In genomic region chr16:667780-668518, GRCh38 we compare ENCODE assay signal across 8 cellular contexts. TPM values are rescaled to one million over a fixed set of nuclear protein-coding genes. Genes with fewer than 3 reads are reported as not detected.
A peak's percentile ranks its signal among the peaks of the same experiment; 100 is the strongest.
DNase-seq lines count a peak whose midpoint lies in the region; ATAC-seq and TF ChIP-seq lines count a peak whose summit lies in the region.

TSS of gene RHOT2 (plus strand) at chr16:668132. CDS start at chr16:668200, 68 bp downstream.

- H3F3A ChIP-seq in PC-3 (ENCODE audit: low read length, unreplicated experiment): no peaks in the 10 kb centered on the region

- H3K79me2 ChIP-seq in PC-3 (ENCODE audit: low read length): peaks cover 22% of the 10 kb centered on the region

- peak within 1 kb of the TSS; percentile 76 for H3K4me3 ChIP-seq in Jurkat, Clone E6-1 (ENCODE audit: low read length)
- H3K4me3 ChIP-seq in PC-3 (ENCODE audit: low read length): peak within 1 kb of the TSS; percentile 82

- no peaks in the 10 kb centered on the region for H4K20me1 ChIP-seq in PC-3 (ENCODE audit: low read length)

- H3K4me1 ChIP-seq in PC-3 (ENCODE audit: insufficient read depth, low read length): no peaks in the 10 kb centered on the region

- DNase-seq in D341Med (ENCODE audit: low spot score): peak; percentile 95
- peak; percentile 67 for DNase-seq in Jurkat, Clone E6-1 (ENCODE audit: low read depth, low spot score)
- peak; percentile 86 for DNase-seq in PC-3
- DNase-seq in activated T-cell treated with anti-CD3 and anti-CD28 coated beads for 4 hours: peak; percentile 83
- DNase-seq in epithelial cell of prostate (ENCODE audit: low read depth, low spot score): peak; percentile 26
- peak; percentile 93 for DNase-seq in mucosa of gallbladder (ENCODE audit: low spot score)
- DNase-seq in stimulated activated CD8-positive, alpha-beta memory T cell treated with anti-CD3 and anti-CD28 coated beads, Interleukin-4, amount 100 ng/mL, for 24 hours (ENCODE audit: low read depth): peak; percentile 91

- no peaks in the 10 kb centered on the region for H3K9me2 ChIP-seq in PC-3 (replicated peaks; ENCODE audit: low read length)

- H2AFZ ChIP-seq in PC-3 (ENCODE audit: low read length): peak within 1 kb of the TSS; percentile 76

- intact Hi-C loops in PC-3 (cut with micrococcal nuclease): no loop called here

- H3K27ac ChIP-seq in PC-3 (ENCODE audit: low read length) (0 out of 2 replicates have a peak within 1 kb of the TSS, but pooled peaks have one; percentile 11), epithelial cell of prostate (peak within 1 kb of the TSS; percentile 60)

- peak; percentile 65 for ATAC-seq in GM21528 (IDR thresholded peaks at IDR 0.05; ENCODE audit: low FRiP score, unreplicated experiment)
- peak; percentile 89 for ATAC-seq in PC-3

- no peaks in the 10 kb centered on the region for H3K9me3 ChIP-seq in PC-3 (ENCODE audit: low read length)

- peak; percentile 76 for TF ChIP-seq CTCF in PC-3 (conservative IDR thresholded peaks at IDR 0.05; ENCODE audit: low read depth, low read length)

- POLR2A ChIA-PET in PC-3 (lab: Charles Lee; ENCODE audit: unreplicated experiment): no interaction called here

- peak within 1 kb of the TSS; percentile 90 for H3K4me2 ChIP-seq in PC-3 (ENCODE audit: low read length)

- CTCF ChIA-PET in PC-3 (lab: Charles Lee): no interaction called here

- peak within 1 kb of the TSS; percentile 97 for H3K9ac ChIP-seq in PC-3 (ENCODE audit: low read length)

- BruUV-seq in PC-3 (replicated peaks; lab: Mats Ljungman, UMichigan): no TSS peak

- no peaks in the 10 kb centered on the region for H3K27me3 ChIP-seq in PC-3 (ENCODE audit: low read length)

- peaks cover 6% of the 10 kb centered on the region; the same call in 1 of the 2 replicates for H3K36me3 ChIP-seq in PC-3 (ENCODE audit: low read depth, low read length)

RNA-seq across cellular contexts. Expression of gene RHOT2, which starts in this region (rescaled TPM):
- polyA plus RNA-seq in Jurkat, Clone E6-1 (2012; ENCODE audit: insufficient read depth, insufficient read length): 129 TPM
- 93.0 and 100 TPM in 2 replicates for total RNA-seq in PC-3 (2014; rRNA removed)
- 125 TPM for total RNA-seq in mucosa of gallbladder

Comparison
In these comparisons a context has a peak if more than half of its experiments do, and no peak if none do; other contexts are left out.
1. Peak in every context shown above with its lines: DNase-seq, ATAC-seq, H3K4me3 ChIP-seq and H3K27ac ChIP-seq.
2. DNase-seq: peak in every context shown above with its lines; median percentile 95 in D341Med; 93 in mucosa of gallbladder; 91 in stimulated activated CD8-positive, alpha-beta memory T cell treated with anti-CD3 and anti-CD28 coated beads, Interleukin-4, amount 100 ng/mL, for 24 hours; 86 in PC-3; 83 in activated T-cell treated with anti-CD3 and anti-CD28 coated beads for 4 hours; 67 in Jurkat, Clone E6-1; 26 in epithelial cell of prostate.